In genomic region chr3:12158387-12159226, GRCh38 we compare ENCODE assay signal across 1 cellular context.
TF ChIP-seq lines count a peak whose summit lies in the region.

TSS of gene TIMP4 (minus strand) at chr3:12158912. CDS start at chr3:12158840, 72 bp downstream.

TF ChIP-seq in HepG2, 621 proteins besides CTCF, POLR2A, EP300 and RAD21 (continued from another document and continues in another):
- no peak for TF ChIP-seq ZNF710 (CRISPR knock-in tag; IDR thresholded peaks at IDR 0.05; ENCODE audit: borderline replicate concordance)
- TF ChIP-seq ZNF724P (CRISPR knock-in tag; IDR thresholded peaks at IDR 0.05; ENCODE audit: borderline replicate concordance) = no peak
- no peak for TF ChIP-seq NCOA1 (CRISPR knock-in tag; IDR thresholded peaks at IDR 0.05)
- no peak for TF ChIP-seq ZFP41 (CRISPR knock-in tag; IDR thresholded peaks at IDR 0.05; ENCODE audit: borderline replicate concordance)
- TF ChIP-seq KAT8 (CRISPR knock-in tag; IDR thresholded peaks at IDR 0.05) = no peak
- TF ChIP-seq, protein P1, sequence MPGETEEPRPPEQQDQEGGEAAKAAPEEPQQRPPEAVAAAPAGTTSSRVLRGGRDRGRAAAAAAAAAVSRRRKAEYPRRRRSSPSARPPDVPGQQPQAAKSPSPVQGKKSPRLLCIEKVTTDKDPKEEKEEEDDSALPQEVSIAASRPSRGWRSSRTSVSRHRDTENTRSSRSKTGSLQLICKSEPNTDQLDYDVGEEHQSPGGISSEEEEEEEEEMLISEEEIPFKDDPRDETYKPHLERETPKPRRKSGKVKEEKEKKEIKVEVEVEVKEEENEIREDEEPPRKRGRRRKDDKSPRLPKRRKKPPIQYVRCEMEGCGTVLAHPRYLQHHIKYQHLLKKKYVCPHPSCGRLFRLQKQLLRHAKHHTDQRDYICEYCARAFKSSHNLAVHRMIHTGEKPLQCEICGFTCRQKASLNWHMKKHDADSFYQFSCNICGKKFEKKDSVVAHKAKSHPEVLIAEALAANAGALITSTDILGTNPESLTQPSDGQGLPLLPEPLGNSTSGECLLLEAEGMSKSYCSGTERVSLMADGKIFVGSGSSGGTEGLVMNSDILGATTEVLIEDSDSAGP (CRISPR knock-in tag; IDR thresholded peaks at IDR 0.05; ENCODE audit: borderline replicate concordance) = peak; percentile 44; the same call in 1 of the 2 replicates
- TF ChIP-seq ZNF563 (CRISPR knock-in tag; IDR thresholded peaks at IDR 0.05) = no peak
- TF ChIP-seq ZFP1 (CRISPR knock-in tag; IDR thresholded peaks at IDR 0.05) = no peak
- TF ChIP-seq FOXO1 (CRISPR knock-in tag; IDR thresholded peaks at IDR 0.05) = no peak
- TF ChIP-seq ZNF501 (CRISPR knock-in tag; IDR thresholded peaks at IDR 0.05) = peak; percentile 29; the same call in 1 of the 2 replicates
- TF ChIP-seq ZNF619 (CRISPR knock-in tag; IDR thresholded peaks at IDR 0.05) = no peak
- no peak for TF ChIP-seq GTF3A (CRISPR knock-in tag; conservative IDR thresholded peaks at IDR 0.05)
- TF ChIP-seq, protein P2, sequence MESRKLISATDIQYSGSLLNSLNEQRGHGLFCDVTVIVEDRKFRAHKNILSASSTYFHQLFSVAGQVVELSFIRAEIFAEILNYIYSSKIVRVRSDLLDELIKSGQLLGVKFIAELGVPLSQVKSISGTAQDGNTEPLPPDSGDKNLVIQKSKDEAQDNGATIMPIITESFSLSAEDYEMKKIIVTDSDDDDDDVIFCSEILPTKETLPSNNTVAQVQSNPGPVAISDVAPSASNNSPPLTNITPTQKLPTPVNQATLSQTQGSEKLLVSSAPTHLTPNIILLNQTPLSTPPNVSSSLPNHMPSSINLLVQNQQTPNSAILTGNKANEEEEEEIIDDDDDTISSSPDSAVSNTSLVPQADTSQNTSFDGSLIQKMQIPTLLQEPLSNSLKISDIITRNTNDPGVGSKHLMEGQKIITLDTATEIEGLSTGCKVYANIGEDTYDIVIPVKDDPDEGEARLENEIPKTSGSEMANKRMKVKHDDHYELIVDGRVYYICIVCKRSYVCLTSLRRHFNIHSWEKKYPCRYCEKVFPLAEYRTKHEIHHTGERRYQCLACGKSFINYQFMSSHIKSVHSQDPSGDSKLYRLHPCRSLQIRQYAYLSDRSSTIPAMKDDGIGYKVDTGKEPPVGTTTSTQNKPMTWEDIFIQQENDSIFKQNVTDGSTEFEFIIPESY (CRISPR knock-in tag; IDR thresholded peaks at IDR 0.05) = no peak
- TF ChIP-seq MAF1 (CRISPR knock-in tag; IDR thresholded peaks at IDR 0.05; ENCODE audit: borderline replicate concordance) = no peak
- TF ChIP-seq AHR (CRISPR knock-in tag; IDR thresholded peaks at IDR 0.05) = no peak
- TF ChIP-seq MAFG (CRISPR knock-in tag; IDR thresholded peaks at IDR 0.05) = no peak
- no peak for TF ChIP-seq ZNF207 (IDR thresholded peaks at IDR 0.05; ENCODE audit: borderline replicate concordance)
- no peak for TF ChIP-seq DDIT3 (CRISPR knock-in tag; IDR thresholded peaks at IDR 0.05)
- peak; percentile 65 for TF ChIP-seq PITX1 (CRISPR knock-in tag; IDR thresholded peaks at IDR 0.05)
- no peak for TF ChIP-seq TIGD3 (CRISPR knock-in tag; IDR thresholded peaks at IDR 0.05; ENCODE audit: borderline replicate concordance)
- TF ChIP-seq ZNF292 (CRISPR knock-in tag; IDR thresholded peaks at IDR 0.05; ENCODE audit: borderline replicate concordance, low read depth) = peak; percentile 29; the same call in 1 of the 2 replicates
- TF ChIP-seq TRIM24 (CRISPR knock-in tag; IDR thresholded peaks at IDR 0.05) = no peak
- TF ChIP-seq, protein P3, sequence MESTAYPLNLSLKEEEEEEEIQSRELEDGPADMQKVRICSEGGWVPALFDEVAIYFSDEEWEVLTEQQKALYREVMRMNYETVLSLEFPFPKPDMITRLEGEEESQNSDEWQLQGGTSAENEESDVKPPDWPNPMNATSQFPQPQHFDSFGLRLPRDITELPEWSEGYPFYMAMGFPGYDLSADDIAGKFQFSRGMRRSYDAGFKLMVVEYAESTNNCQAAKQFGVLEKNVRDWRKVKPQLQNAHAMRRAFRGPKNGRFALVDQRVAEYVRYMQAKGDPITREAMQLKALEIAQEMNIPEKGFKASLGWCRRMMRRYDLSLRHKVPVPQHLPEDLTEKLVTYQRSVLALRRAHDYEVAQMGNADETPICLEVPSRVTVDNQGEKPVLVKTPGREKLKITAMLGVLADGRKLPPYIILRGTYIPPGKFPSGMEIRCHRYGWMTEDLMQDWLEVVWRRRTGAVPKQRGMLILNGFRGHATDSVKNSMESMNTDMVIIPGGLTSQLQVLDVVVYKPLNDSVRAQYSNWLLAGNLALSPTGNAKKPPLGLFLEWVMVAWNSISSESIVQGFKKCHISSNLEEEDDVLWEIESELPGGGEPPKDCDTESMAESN (CRISPR knock-in tag; conservative IDR thresholded peaks at IDR 0.05) = 0 out of 2 replicates have a peak, but pooled peaks have one; percentile 28
- peak; percentile 38; the same call in 1 of the 2 replicates for TF ChIP-seq GABPB1 (CRISPR knock-in tag; IDR thresholded peaks at IDR 0.05)
- TF ChIP-seq ZNF687 (CRISPR knock-in tag; IDR thresholded peaks at IDR 0.05) = peak; percentile 68
- TF ChIP-seq ZNF432 (CRISPR knock-in tag; IDR thresholded peaks at IDR 0.05; ENCODE audit: borderline replicate concordance) = no peak
- TF ChIP-seq ZKSCAN8 (CRISPR knock-in tag; IDR thresholded peaks at IDR 0.05; ENCODE audit: borderline replicate concordance) = no peak
- TF ChIP-seq, protein P4, sequence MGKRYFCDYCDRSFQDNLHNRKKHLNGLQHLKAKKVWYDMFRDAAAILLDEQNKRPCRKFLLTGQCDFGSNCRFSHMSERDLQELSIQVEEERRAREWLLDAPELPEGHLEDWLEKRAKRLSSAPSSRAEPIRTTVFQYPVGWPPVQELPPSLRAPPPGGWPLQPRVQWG (CRISPR knock-in tag; IDR thresholded peaks at IDR 0.05; ENCODE audit: borderline replicate concordance, low read depth) = no peak
- no peak for TF ChIP-seq ZNF747 (CRISPR knock-in tag; IDR thresholded peaks at IDR 0.05; ENCODE audit: borderline replicate concordance)
- 0 out of 2 replicates have a peak, but pooled peaks have one; percentile 36 for TF ChIP-seq ZNF230 (CRISPR knock-in tag; IDR thresholded peaks at IDR 0.05)
- TF ChIP-seq ARNT2 (CRISPR knock-in tag; IDR thresholded peaks at IDR 0.05; ENCODE audit: low read depth) = 0 out of 2 replicates have a peak, but pooled peaks have one; percentile 36
- TF ChIP-seq KAT7 (CRISPR knock-in tag; IDR thresholded peaks at IDR 0.05; ENCODE audit: borderline replicate concordance) = no peak
- TF ChIP-seq KLF6 (CRISPR knock-in tag; IDR thresholded peaks at IDR 0.05) = no peak
- no peak for TF ChIP-seq MEF2D (CRISPR knock-in tag; IDR thresholded peaks at IDR 0.05)
- TF ChIP-seq, protein P5, sequence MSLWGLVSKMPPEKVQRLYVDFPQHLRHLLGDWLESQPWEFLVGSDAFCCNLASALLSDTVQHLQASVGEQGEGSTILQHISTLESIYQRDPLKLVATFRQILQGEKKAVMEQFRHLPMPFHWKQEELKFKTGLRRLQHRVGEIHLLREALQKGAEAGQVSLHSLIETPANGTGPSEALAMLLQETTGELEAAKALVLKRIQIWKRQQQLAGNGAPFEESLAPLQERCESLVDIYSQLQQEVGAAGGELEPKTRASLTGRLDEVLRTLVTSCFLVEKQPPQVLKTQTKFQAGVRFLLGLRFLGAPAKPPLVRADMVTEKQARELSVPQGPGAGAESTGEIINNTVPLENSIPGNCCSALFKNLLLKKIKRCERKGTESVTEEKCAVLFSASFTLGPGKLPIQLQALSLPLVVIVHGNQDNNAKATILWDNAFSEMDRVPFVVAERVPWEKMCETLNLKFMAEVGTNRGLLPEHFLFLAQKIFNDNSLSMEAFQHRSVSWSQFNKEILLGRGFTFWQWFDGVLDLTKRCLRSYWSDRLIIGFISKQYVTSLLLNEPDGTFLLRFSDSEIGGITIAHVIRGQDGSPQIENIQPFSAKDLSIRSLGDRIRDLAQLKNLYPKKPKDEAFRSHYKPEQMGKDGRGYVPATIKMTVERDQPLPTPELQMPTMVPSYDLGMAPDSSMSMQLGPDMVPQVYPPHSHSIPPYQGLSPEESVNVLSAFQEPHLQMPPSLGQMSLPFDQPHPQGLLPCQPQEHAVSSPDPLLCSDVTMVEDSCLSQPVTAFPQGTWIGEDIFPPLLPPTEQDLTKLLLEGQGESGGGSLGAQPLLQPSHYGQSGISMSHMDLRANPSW (CRISPR knock-in tag; IDR thresholded peaks at IDR 0.05; ENCODE audit: borderline replicate concordance) = no peak
- TF ChIP-seq, protein P6, sequence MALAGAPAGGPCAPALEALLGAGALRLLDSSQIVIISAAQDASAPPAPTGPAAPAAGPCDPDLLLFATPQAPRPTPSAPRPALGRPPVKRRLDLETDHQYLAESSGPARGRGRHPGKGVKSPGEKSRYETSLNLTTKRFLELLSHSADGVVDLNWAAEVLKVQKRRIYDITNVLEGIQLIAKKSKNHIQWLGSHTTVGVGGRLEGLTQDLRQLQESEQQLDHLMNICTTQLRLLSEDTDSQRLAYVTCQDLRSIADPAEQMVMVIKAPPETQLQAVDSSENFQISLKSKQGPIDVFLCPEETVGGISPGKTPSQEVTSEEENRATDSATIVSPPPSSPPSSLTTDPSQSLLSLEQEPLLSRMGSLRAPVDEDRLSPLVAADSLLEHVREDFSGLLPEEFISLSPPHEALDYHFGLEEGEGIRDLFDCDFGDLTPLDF (CRISPR knock-in tag; IDR thresholded peaks at IDR 0.05) = no peak
- TF ChIP-seq ZNF138 (CRISPR knock-in tag; IDR thresholded peaks at IDR 0.05; ENCODE audit: low read depth) = no peak
- no peak for TF ChIP-seq CREB1 (IDR thresholded peaks at IDR 0.05)
- TF ChIP-seq CREB1 (CRISPR knock-in tag; IDR thresholded peaks at IDR 0.05) = no peak
- TF ChIP-seq ONECUT2 (CRISPR knock-in tag; IDR thresholded peaks at IDR 0.05) = no peak
- TF ChIP-seq CENPT (CRISPR knock-in tag; IDR thresholded peaks at IDR 0.05; ENCODE audit: low read depth) = no peak
- TF ChIP-seq CBX5 (CRISPR knock-in tag; IDR thresholded peaks at IDR 0.05; ENCODE audit: borderline replicate concordance) = no peak
- TF ChIP-seq ZNF431 (CRISPR knock-in tag; IDR thresholded peaks at IDR 0.05; ENCODE audit: borderline replicate concordance, low read depth) = no peak
- no peak for TF ChIP-seq ASH2L (IDR thresholded peaks at IDR 0.05; ENCODE audit: insufficient read length, low read depth, low read length)
- TF ChIP-seq ATF7-NPFF (CRISPR knock-in tag; IDR thresholded peaks at IDR 0.05; ENCODE audit: low read depth) = no peak
